9 cellular contexts compared by ENCODE assay signal in genomic region chr9:127783644-127784043, GRCh38. TPM values are rescaled to one million over a fixed set of nuclear protein-coding genes. Genes with fewer than 3 reads are reported as not detected.
A peak's percentile ranks its signal among the peaks of the same experiment; 100 is the strongest.
DNase-seq lines count a peak whose midpoint lies in the region; ATAC-seq lines count a peak whose summit lies in the region.
"Had no signal": no experiment of that assay in that cellular context is flagged by ENCODE, and none has a peak within 500 bp of the region (broad histone marks: within the 10 kb centered on the region; RNA-seq: fewer than 3 reads in every experiment).

No MANE protein-coding gene starts in this region.

- H3K4me1 Mint-ChIP-seq in activated naive CD8-positive, alpha-beta T cell (ENCODE audit: low read depth), result peaks cover 68% of the 10 kb centered on the region
- H3K4me1 Mint-ChIP-seq in naive B cell, result peaks cover 54 to 70% (median 68%) of the 10 kb centered on the region in 3 donors

- no peak for ATAC-seq in naive B cell (ENCODE audit: low read depth in 2 of 2)
- ATAC-seq in HG03469 (IDR thresholded peaks at IDR 0.05; ENCODE audit: unreplicated experiment), result no peak

- H3K36me3 ChIP-seq in BLaER1 (peaks cover 18% of the 10 kb centered on the region), KOPT-K1 (ENCODE audit: insufficient read depth, low read length) (peaks cover 22% of the 10 kb centered on the region)

- peak overlapping the region; percentile 98 for H3K9ac ChIP-seq in BLaER1

- H3K4me2 ChIP-seq in BLaER1, result peak overlapping the region; percentile 88

- no peaks in the 10 kb centered on the region for H3K27me3 Mint-ChIP-seq in activated naive CD8-positive, alpha-beta T cell
- no peaks in the 10 kb centered on the region for H3K27me3 Mint-ChIP-seq in naive B cell

- H4K20me1 ChIP-seq in BLaER1, result peaks cover 47% of the 10 kb centered on the region

- H3K27ac ChIP-seq in BLaER1, result peak overlapping the region; percentile 98
- peak overlapping the region; percentile 95 for H3K27ac ChIP-seq in KOPT-K1 (ENCODE audit: low read depth, low read length, poor library complexity, severe bottlenecking)

- peak overlapping the region; percentile 96 for H3K27ac Mint-ChIP-seq in activated naive CD8-positive, alpha-beta T cell
- H3K27ac Mint-ChIP-seq in naive B cell, result peak overlapping the region; percentile 95 to 98 (median 97)

- peak overlapping the region; percentile 96 for H3K4me3 ChIP-seq in BLaER1

- DNase-seq in naive B cell, result no peak
- DNase-seq in mesenteric fat pad (ENCODE audit: low spot score), result no peak
- no peak for DNase-seq in NCI-H510A treated with DMSO at 0.1 percent for 48 hours (lab: John Stamatoyannopoulos, UW)
- no peak for DNase-seq in OCI-M1 (lab: John Stamatoyannopoulos, UW)
- DNase-seq: NCI-H446 had no signal

- no peaks in the 10 kb centered on the region for H3K27me3 ChIP-seq in BLaER1

- H3K36me3 Mint-ChIP-seq in activated naive CD8-positive, alpha-beta T cell, result no peaks in the 10 kb centered on the region
- H3K36me3 Mint-ChIP-seq in naive B cell, result peaks cover 0 to 5% of the 10 kb centered on the region in 2 donors

- H3K4me3 Mint-ChIP-seq in activated naive CD8-positive, alpha-beta T cell, result peak overlapping the region; percentile 79
- H3K4me3 Mint-ChIP-seq in naive B cell, result peak overlapping the region; percentile 73 to 91 (median 84)

- no peaks in the 10 kb centered on the region for H3K9me3 ChIP-seq in BLaER1
- H3K9me3 ChIP-seq in KOPT-K1 (ENCODE audit: insufficient read depth, low read length, poor library complexity, severe bottlenecking), result no peaks in the 10 kb centered on the region

- H3K4me1 ChIP-seq in BLaER1, result peaks cover 79% of the 10 kb centered on the region

- no peaks in the 10 kb centered on the region for H3K9me3 Mint-ChIP-seq in activated naive CD8-positive, alpha-beta T cell (ENCODE audit: low read depth)
- H3K9me3 Mint-ChIP-seq in naive B cell, result no peaks in the 10 kb centered on the region

RNA-seq across cellular contexts. Expression of gene CDK9, which starts 2.2 kb away (rescaled TPM):
- 10 to 100 TPM; 37.3 to 88.8 (median 43.2) TPM for polyA plus RNA-seq in naive B cell (ENCODE audit: low read depth in 6 of 6)
- 105 TPM for total RNA-seq in mesenteric fat pad

RNA-seq across cellular contexts. Expression of gene SH2D3C, which starts 5.2 kb away (rescaled TPM):
- polyA plus RNA-seq in naive B cell (ENCODE audit: low read depth in 6 of 6), result 10 to 100 TPM; 29.8 to 87.0 (median 34.7) TPM
- total RNA-seq in mesenteric fat pad, result 28.1 TPM

RNA-seq across cellular contexts. Expression of gene FPGS, which starts 19.0 kb away (rescaled TPM):
- 10 to 100 TPM; 52.2 to 78.0 (median 59.1) TPM for polyA plus RNA-seq in naive B cell (ENCODE audit: low read depth in 6 of 6)
- 108 TPM for total RNA-seq in mesenteric fat pad

RNA-seq across cellular contexts. Expression of gene TOR2A, which starts 48.5 kb away (rescaled TPM):
- polyA plus RNA-seq in naive B cell (ENCODE audit: low read depth in 6 of 6), result 10 to 100 TPM; 24.9 to 40.0 (median 27.3) TPM
- 8.6 TPM for total RNA-seq in mesenteric fat pad
